ENCODE assay signal across 15 cellular contexts in genomic region chr1:154599658-154600057, GRCh38. TPM values are rescaled to one million over a fixed set of nuclear protein-coding genes. Genes with fewer than 3 reads are reported as not detected.
DNase-seq lines count a peak whose midpoint lies in the region; ATAC-seq and TF ChIP-seq lines count a peak whose summit lies in the region.
"Had no signal": no experiment of that assay in that cellular context is flagged by ENCODE, and none has a peak within 500 bp of the region (broad histone marks: within the 10 kb centered on the region; RNA-seq: fewer than 3 reads in every experiment).

No MANE protein-coding gene starts in this region.

- TF ChIP-seq CTCF in MCF 10A (IDR thresholded peaks at IDR 0.05; ENCODE audit: unreplicated experiment) (no peak), mammary epithelial cell (conservative IDR thresholded peaks at IDR 0.05 in 1 of 2, IDR thresholded peaks at IDR 0.05 in 1 of 2; ENCODE audit: extremely low read depth in 1 of 2, insufficient read depth in 1 of 2, low read depth in 1 of 2, low read length in 2 of 2) (no peak), astrocyte of the spinal cord (IDR thresholded peaks at IDR 0.05; ENCODE audit: low read depth, low read length) (no peak), right atrium auricular region (IDR thresholded peaks at IDR 0.05) (no peak)

- BruUV-seq in MCF 10A (replicated peaks; lab: Mats Ljungman, UMichigan) (no TSS peak), mammary epithelial cell (replicated peaks; lab: Mats Ljungman, UMichigan) (no TSS peak)

- H3K9ac ChIP-seq in mammary epithelial cell (ENCODE audit: insufficient read depth, low read length), result no peak overlapping the region

- peaks cover 27% of the 10 kb centered on the region for H3K36me3 ChIP-seq in mammary epithelial cell (ENCODE audit: insufficient read depth, low read length)
- H3K36me3 ChIP-seq in right atrium auricular region, result peaks cover 59% of the 10 kb centered on the region

- peak overlapping the region; percentile 21 for H3K27ac Mint-ChIP-seq in MCF 10A (ENCODE audit: low read depth, unreplicated experiment)

- H3K4me3 ChIP-seq in mammary epithelial cell (replicated peaks in 1 of 3; ENCODE audit: insufficient read depth in 1 of 3, low read depth in 2 of 3, low read length in 3 of 3) (no peak overlapping the region), astrocyte of the spinal cord (ENCODE audit: low read depth, low read length) (no peak overlapping the region), right atrium auricular region (no peak overlapping the region)
- H3K4me3 ChIP-seq: mucosa of descending colon, SJCRH30 had no signal

- in situ Hi-C loops in mammary epithelial cell (cut with MboI; ENCODE audit: low sequenced_read_pairs in 2 of 2), result no loop called here
- in situ Hi-C loops in astrocyte of the spinal cord (cut with HindIII; ENCODE audit: low sequenced_read_pairs), result no loop called here

- no peak overlapping the region for H3K4me3 Mint-ChIP-seq in MCF 10A (ENCODE audit: unreplicated experiment)

- DNase-seq in MCF 10A (ENCODE audit: unreplicated experiment) (no peak), mammary epithelial cell (no peak), astrocyte of the spinal cord (ENCODE audit: low read depth, low spot score) (peak; percentile 29), right atrium auricular region (ENCODE audit: low spot score) (no peak), NCI-H146 treated with DMSO at 0.1 percent for 48 hours (lab: John Stamatoyannopoulos, UW; ENCODE audit: unreplicated experiment) (no peak)
- DNase-seq in effector CD4-positive, alpha-beta T cell, result no peak
- DNase-seq: activated naive CD4-positive, alpha-beta T cell; effector CD8-positive, alpha-beta T cell; EL; mucosa of descending colon; NCI-H510A treated with DMSO at 0.1 percent for 48 hours; SJCRH30 had no signal

- no peaks in the 10 kb centered on the region for H3K9me3 Mint-ChIP-seq in MCF 10A (ENCODE audit: unreplicated experiment)

- H3K27me3 Mint-ChIP-seq in MCF 10A (ENCODE audit: insufficient read depth, unreplicated experiment), result no peaks in the 10 kb centered on the region

- no peak for ATAC-seq in GM18870 (IDR thresholded peaks at IDR 0.05; ENCODE audit: unreplicated experiment)
- ATAC-seq: mucosa of descending colon, sciatic nerve had no signal

- H3K36me3 Mint-ChIP-seq in MCF 10A (ENCODE audit: insufficient read depth, unreplicated experiment), result peaks cover 85% of the 10 kb centered on the region

- WGBS in mammary epithelial cell (ENCODE audit: low coverage, missing lambda C conversion rate), result 70% methylated on average over 1 of the region's 3 CpGs

- H4K20me1 ChIP-seq in mammary epithelial cell (ENCODE audit: insufficient read depth, low read length), result no peaks in the 10 kb centered on the region

- CTCF ChIA-PET in MCF 10A (lab: Yijun Ruan, JAX), result interaction anchor here (0.6 to 2.0 kb wide), 3 partner anchors 9 to 70 kb away, joined by 3 to 6 read pairs (median 5); no protein-coding TSS in a partner anchor
- CTCF ChIA-PET in mammary epithelial cell (lab: Charles Lee; ENCODE audit: low non-redundant PET), result no interaction called here

- H3K4me1 ChIP-seq in mammary epithelial cell (ENCODE audit: insufficient read depth, low read length) (no peaks in the 10 kb centered on the region), right atrium auricular region (peaks cover 0 to 57% of the 10 kb centered on the region in 2 donors)
- H3K4me1 ChIP-seq: SJCRH30 had no signal

- H3K27ac ChIP-seq in mammary epithelial cell (ENCODE audit: insufficient read depth, low read depth, low read length) (no peak overlapping the region), right atrium auricular region (peak overlapping the region; percentile 65 to 74), temporal lobe (ENCODE audit: low read depth, low read length) (peak overlapping the region; percentile 73)
- H3K27ac ChIP-seq: SJCRH30 had no signal

- peaks cover 12% of the 10 kb centered on the region for H3K4me1 Mint-ChIP-seq in MCF 10A (ENCODE audit: insufficient read depth, unreplicated experiment)

- peaks cover 63% of the 10 kb centered on the region for H3K79me2 ChIP-seq in mammary epithelial cell (ENCODE audit: insufficient read depth, low read length)

- intact Hi-C loops in MCF 10A (cut with micrococcal nuclease), result no loop called here
- intact Hi-C loops in mammary epithelial cell (cut with micrococcal nuclease), result no loop called here

- POLR2A ChIA-PET in MCF 10A (lab: Yijun Ruan, JAX), result interaction anchor here (0.8 to 1.6 kb wide), 4 partner anchors 8 to 19 kb away, joined by 3 to 6 read pairs (median 3); no protein-coding TSS in a partner anchor

- dilution Hi-C loops in mammary epithelial cell (cut with HindIII; ENCODE audit: low sequenced_read_pairs), result no loop called here

- H3K4me2 ChIP-seq in mammary epithelial cell (ENCODE audit: insufficient read depth, low read depth, low read length), result no peak overlapping the region

- H3K27me3 ChIP-seq in mammary epithelial cell (ENCODE audit: insufficient read depth, low read length) (no peaks in the 10 kb centered on the region), right atrium auricular region (no peaks in the 10 kb centered on the region)
- H3K27me3 ChIP-seq: SJCRH30 had no signal

- no peaks in the 10 kb centered on the region for H3K9me3 ChIP-seq in mammary epithelial cell (replicated peaks; ENCODE audit: insufficient read depth, low read length)
- no peaks in the 10 kb centered on the region for H3K9me3 ChIP-seq in right atrium auricular region
- H3K9me3 ChIP-seq: mucosa of descending colon, SJCRH30 had no signal

- no peak overlapping the region for H2AFZ ChIP-seq in mammary epithelial cell (ENCODE audit: low read depth, low read length)

RNA-seq across cellular contexts. Expression of gene ADAR, which starts 8.3 kb away (rescaled TPM):
- total RNA-seq in MCF 10A (2022), result 168 and 196 TPM in 2 replicates
- 100 to 1,000 TPM in 1 of 2 donors, 10 to 100 TPM in 1; 89.7 to 125 TPM for total RNA-seq in mammary epithelial cell
- 83.3 TPM for polyA plus RNA-seq in mammary epithelial cell
- 167 TPM for polyA minus RNA-seq in mammary epithelial cell
- 10 to 100 TPM; 39.3 to 51.9 TPM for total RNA-seq in right atrium auricular region
- 68.4 TPM for total RNA-seq in temporal lobe

RNA-seq across cellular contexts. Expression of gene CHRNB2, which starts 32.1 kb away (rescaled TPM):
- total RNA-seq in MCF 10A (2022), result 0.15 and 0.21 TPM in 2 replicates
- total RNA-seq in mammary epithelial cell, result under 1 TPM; 0.17 to 0.19 TPM
- polyA plus RNA-seq in mammary epithelial cell, result 0.17 TPM
- polyA minus RNA-seq in mammary epithelial cell, result 1.7 TPM
- under 1 TPM in 1 of 2 donors, not detected in 1; 0.24 TPM for total RNA-seq in right atrium auricular region
- 22.4 TPM for total RNA-seq in temporal lobe

RNA-seq across cellular contexts. Expression of gene UBE2Q1, which starts 41.2 kb away (rescaled TPM):
- total RNA-seq in MCF 10A (2022), result 103 and 111 TPM in 2 replicates
- 10 to 100 TPM; 31.2 to 80.1 TPM for total RNA-seq in mammary epithelial cell
- 13.1 TPM for polyA plus RNA-seq in mammary epithelial cell
- 6.3 TPM for polyA minus RNA-seq in mammary epithelial cell
- total RNA-seq in right atrium auricular region, result 10 to 100 TPM; 18.5 to 26.3 TPM
- total RNA-seq in temporal lobe, result 16.0 TPM

Comparison
In these comparisons a context has a peak if more than half of its experiments do, and no peak if none do; other contexts are left out.
1. RNA of gene CHRNB2, which starts 32.1 kb away (total RNA-seq): 22.4 TPM in temporal lobe (single experiment); 0.24 TPM in right atrium auricular region, 0.15 to 0.21 TPM in MCF 10A and 0.17 to 0.19 TPM in mammary epithelial cell; every median in the first group is over 10 times any median in the second.